Comparison of ENCODE assay signal across 1 cellular context in genomic region chr7:1948887-1949680, GRCh38.
TF ChIP-seq lines count a peak whose summit lies in the region.

No MANE protein-coding gene starts in this region.

TF ChIP-seq in GM23338, 12 proteins besides CTCF, POLR2A, EP300 and RAD21 (continued from another document):
- TF ChIP-seq, protein P1, sequence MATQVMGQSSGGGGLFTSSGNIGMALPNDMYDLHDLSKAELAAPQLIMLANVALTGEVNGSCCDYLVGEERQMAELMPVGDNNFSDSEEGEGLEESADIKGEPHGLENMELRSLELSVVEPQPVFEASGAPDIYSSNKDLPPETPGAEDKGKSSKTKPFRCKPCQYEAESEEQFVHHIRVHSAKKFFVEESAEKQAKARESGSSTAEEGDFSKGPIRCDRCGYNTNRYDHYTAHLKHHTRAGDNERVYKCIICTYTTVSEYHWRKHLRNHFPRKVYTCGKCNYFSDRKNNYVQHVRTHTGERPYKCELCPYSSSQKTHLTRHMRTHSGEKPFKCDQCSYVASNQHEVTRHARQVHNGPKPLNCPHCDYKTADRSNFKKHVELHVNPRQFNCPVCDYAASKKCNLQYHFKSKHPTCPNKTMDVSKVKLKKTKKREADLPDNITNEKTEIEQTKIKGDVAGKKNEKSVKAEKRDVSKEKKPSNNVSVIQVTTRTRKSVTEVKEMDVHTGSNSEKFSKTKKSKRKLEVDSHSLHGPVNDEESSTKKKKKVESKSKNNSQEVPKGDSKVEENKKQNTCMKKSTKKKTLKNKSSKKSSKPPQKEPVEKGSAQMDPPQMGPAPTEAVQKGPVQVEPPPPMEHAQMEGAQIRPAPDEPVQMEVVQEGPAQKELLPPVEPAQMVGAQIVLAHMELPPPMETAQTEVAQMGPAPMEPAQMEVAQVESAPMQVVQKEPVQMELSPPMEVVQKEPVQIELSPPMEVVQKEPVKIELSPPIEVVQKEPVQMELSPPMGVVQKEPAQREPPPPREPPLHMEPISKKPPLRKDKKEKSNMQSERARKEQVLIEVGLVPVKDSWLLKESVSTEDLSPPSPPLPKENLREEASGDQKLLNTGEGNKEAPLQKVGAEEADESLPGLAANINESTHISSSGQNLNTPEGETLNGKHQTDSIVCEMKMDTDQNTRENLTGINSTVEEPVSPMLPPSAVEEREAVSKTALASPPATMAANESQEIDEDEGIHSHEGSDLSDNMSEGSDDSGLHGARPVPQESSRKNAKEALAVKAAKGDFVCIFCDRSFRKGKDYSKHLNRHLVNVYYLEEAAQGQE (IDR thresholded peaks at IDR 0.05; ENCODE audit: unreplicated experiment): no peak
- no peak for TF ChIP-seq ZNF114 (CRISPR knock-in tag; IDR thresholded peaks at IDR 0.05)
- no peak for TF ChIP-seq EZH2 (IDR thresholded peaks at IDR 0.05; ENCODE audit: low read depth, unreplicated experiment)
- TF ChIP-seq, protein P2, sequence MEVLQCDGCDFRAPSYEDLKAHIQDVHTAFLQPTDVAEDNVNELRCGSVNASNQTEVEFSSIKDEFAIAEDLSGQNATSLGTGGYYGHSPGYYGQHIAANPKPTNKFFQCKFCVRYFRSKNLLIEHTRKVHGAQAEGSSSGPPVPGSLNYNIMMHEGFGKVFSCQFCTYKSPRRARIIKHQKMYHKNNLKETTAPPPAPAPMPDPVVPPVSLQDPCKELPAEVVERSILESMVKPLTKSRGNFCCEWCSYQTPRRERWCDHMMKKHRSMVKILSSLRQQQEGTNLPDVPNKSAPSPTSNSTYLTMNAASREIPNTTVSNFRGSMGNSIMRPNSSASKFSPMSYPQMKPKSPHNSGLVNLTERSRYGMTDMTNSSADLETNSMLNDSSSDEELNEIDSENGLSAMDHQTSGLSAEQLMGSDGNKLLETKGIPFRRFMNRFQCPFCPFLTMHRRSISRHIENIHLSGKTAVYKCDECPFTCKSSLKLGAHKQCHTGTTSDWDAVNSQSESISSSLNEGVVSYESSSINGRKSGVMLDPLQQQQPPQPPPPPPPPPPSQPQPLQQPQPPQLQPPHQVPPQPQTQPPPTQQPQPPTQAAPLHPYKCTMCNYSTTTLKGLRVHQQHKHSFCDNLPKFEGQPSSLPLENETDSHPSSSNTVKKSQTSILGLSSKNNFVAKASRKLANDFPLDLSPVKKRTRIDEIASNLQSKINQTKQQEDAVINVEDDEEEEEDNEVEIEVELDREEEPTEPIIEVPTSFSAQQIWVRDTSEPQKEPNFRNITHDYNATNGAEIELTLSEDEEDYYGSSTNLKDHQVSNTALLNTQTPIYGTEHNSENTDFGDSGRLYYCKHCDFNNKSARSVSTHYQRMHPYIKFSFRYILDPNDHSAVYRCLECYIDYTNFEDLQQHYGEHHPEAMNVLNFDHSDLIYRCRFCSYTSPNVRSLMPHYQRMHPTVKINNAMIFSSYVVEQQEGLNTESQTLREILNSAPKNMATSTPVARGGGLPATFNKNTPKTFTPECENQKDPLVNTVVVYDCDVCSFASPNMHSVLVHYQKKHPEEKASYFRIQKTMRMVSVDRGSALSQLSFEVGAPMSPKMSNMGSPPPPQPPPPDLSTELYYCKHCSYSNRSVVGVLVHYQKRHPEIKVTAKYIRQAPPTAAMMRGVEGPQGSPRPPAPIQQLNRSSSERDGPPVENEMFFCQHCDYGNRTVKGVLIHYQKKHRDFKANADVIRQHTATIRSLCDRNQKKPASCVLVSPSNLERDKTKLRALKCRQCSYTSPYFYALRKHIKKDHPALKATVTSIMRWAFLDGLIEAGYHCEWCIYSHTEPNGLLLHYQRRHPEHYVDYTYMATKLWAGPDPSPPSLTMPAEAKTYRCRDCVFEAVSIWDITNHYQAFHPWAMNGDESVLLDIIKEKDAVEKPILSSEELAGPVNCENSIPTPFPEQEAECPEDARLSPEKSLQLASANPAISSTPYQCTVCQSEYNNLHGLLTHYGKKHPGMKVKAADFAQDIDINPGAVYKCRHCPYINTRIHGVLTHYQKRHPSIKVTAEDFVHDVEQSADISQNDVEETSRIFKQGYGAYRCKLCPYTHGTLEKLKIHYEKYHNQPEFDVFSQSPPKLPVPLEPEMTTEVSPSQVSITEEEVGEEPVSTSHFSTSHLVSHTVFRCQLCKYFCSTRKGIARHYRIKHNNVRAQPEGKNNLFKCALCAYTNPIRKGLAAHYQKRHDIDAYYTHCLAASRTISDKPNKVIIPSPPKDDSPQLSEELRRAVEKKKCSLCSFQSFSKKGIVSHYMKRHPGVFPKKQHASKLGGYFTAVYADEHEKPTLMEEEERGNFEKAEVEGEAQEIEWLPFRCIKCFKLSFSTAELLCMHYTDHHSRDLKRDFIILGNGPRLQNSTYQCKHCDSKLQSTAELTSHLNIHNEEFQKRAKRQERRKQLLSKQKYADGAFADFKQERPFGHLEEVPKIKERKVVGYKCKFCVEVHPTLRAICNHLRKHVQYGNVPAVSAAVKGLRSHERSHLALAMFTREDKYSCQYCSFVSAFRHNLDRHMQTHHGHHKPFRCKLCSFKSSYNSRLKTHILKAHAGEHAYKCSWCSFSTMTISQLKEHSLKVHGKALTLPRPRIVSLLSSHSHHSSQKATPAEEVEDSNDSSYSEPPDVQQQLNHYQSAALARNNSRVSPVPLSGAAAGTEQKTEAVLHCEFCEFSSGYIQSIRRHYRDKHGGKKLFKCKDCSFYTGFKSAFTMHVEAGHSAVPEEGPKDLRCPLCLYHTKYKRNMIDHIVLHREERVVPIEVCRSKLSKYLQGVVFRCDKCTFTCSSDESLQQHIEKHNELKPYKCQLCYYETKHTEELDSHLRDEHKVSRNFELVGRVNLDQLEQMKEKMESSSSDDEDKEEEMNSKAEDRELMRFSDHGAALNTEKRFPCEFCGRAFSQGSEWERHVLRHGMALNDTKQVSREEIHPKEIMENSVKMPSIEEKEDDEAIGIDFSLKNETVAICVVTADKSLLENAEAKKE (CRISPR knock-in tag; IDR thresholded peaks at IDR 0.05): no peak
- no peak for TF ChIP-seq ZNF331 (CRISPR knock-in tag; IDR thresholded peaks at IDR 0.05; ENCODE audit: low read depth)
- TF ChIP-seq EZH2phosphoT487 (IDR thresholded peaks at IDR 0.05; ENCODE audit: unreplicated experiment): no peak
